In the genomic region with DNA sequence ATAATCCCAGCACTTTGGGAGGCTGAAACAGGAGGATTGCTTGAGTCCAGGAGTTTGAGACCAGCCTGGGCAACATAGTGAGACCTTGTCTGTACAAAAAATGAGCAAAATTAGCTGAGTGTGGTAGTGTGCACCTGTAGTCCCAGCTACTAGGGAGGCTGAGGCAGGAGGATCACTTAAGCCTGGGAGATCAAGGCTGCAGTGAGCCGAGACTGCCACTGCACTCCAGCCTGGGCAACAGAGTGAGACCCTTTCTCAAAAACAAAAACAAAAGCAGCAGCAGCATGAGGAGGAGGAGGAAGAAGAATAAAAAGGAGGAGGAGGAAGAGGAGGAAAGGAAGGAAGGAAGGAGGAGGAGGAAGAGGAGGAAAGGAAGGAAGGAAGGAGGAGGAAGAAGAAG, we compare ENCODE assay signal across 4 cellular contexts.
DNase-seq lines count a peak whose midpoint lies in the region; ATAC-seq, FAIRE-seq and TF ChIP-seq lines count a peak whose summit lies in the region.
"Not testable (repeated sequence)": the region's sequence is repeated elsewhere in the genome, so short reads cannot be mapped to it uniquely, and the experiment has no call there.

No MANE protein-coding gene starts in this region.

- not testable (repeated sequence) for TF ChIP-seq RAD21 in K562 (CRISPR knock-in tag; conservative IDR thresholded peaks at IDR 0.05 in 1 of 2, IDR thresholded peaks at IDR 0.05 in 1 of 2)

- not testable (repeated sequence) for H2AFZ ChIP-seq in K562 (ENCODE audit: low read depth, low read length)

- not testable (repeated sequence) for H3K4me3 Mint-ChIP-seq in WTC11; stimulated activated naive CD8-positive, alpha-beta T cell treated with anti-CD3 and anti-CD28 coated beads, Interleukin-15, Interleukin-2, amounts not matched to agents 100 ng/mL and 50 ng/mL, for 24 hours

- intact Hi-C loops in K562 (cut with micrococcal nuclease), result not testable (repeated sequence)

- not testable (repeated sequence) for H3K4me3 ChIP-seq in HEK293 (ENCODE audit: low read depth, low read length); K562

- BruUV-seq in K562 (replicated peaks; lab: Mats Ljungman, UMichigan), result not testable (repeated sequence)

- H3K27me3 Mint-ChIP-seq in WTC11 (ENCODE audit: low read depth); stimulated activated naive CD8-positive, alpha-beta T cell treated with anti-CD3 and anti-CD28 coated beads, Interleukin-15, Interleukin-2, amounts not matched to agents 100 ng/mL and 50 ng/mL, for 24 hours: not testable (repeated sequence)

- not testable (repeated sequence) for TF ChIP-seq POLR2A in K562 (conservative IDR thresholded peaks at IDR 0.05)

- H3K4me1 ChIP-seq in HEK293 (ENCODE audit: control insufficient read depth, insufficient read depth, low read length); K562 (replicated peaks in 1 of 2; ENCODE audit: control insufficient read depth in 2 of 2, insufficient read depth in 2 of 2, low read length in 2 of 2): not testable (repeated sequence)

- not testable (repeated sequence) for H3K27ac Mint-ChIP-seq in WTC11
- peak overlapping the region; percentile 22 for H3K27ac Mint-ChIP-seq in stimulated activated naive CD8-positive, alpha-beta T cell treated with anti-CD3 and anti-CD28 coated beads, Interleukin-15, Interleukin-2, amounts not matched to agents 100 ng/mL and 50 ng/mL, for 24 hours

- H3K4me2 ChIP-seq in K562 (ENCODE audit: insufficient read depth, low read length), result not testable (repeated sequence)

- H3K9me3 Mint-ChIP-seq in WTC11; stimulated activated naive CD8-positive, alpha-beta T cell treated with anti-CD3 and anti-CD28 coated beads, Interleukin-15, Interleukin-2, amounts not matched to agents 100 ng/mL and 50 ng/mL, for 24 hours: not testable (repeated sequence)

- H3K9me1 ChIP-seq in K562 (ENCODE audit: control insufficient read depth, insufficient read depth, low read length), result not testable (repeated sequence)

- H3K9ac ChIP-seq in K562 (ENCODE audit: insufficient read depth in 1 of 2, low read depth in 2 of 2, low read length in 2 of 2), result not testable (repeated sequence)

- CTCF ChIA-PET in HEK293 (lab: Yijun Ruan, JAX); WTC11 (lab: Charles Lee); K562 (lab: Yijun Ruan, JAX; ENCODE audit: low intra/inter-chr PET ratio): not testable (repeated sequence)

- 0% methylated on average over 1 of the region's 1 CpG for WGBS in K562 (ENCODE audit: insufficient coverage, low coverage, missing lambda C conversion rate)

- not testable (repeated sequence) for H3K36me3 ChIP-seq in HEK293 (ENCODE audit: control insufficient read depth in 2 of 2, insufficient read depth in 1 of 2, low read length in 2 of 2); K562 (ENCODE audit: control insufficient read depth, insufficient read depth, low read length)

- H3K4me1 Mint-ChIP-seq in WTC11, result peaks cover 20% of the 10 kb centered on the region
- not testable (repeated sequence) for H3K4me1 Mint-ChIP-seq in stimulated activated naive CD8-positive, alpha-beta T cell treated with anti-CD3 and anti-CD28 coated beads, Interleukin-15, Interleukin-2, amounts not matched to agents 100 ng/mL and 50 ng/mL, for 24 hours (ENCODE audit: low read depth)

- not testable (repeated sequence) for H3K79me2 ChIP-seq in K562 (ENCODE audit: control insufficient read depth, insufficient read depth, low read length)

- not testable (repeated sequence) for FAIRE-seq in K562 (lab: Jason Lieb, UNC)

- H4K20me1 ChIP-seq in K562 (replicated peaks; ENCODE audit: control insufficient read depth, insufficient read depth, low read length), result not testable (repeated sequence)

- in situ Hi-C loops in K562 (cut with MboI), result not testable (repeated sequence)

- not testable (repeated sequence) for H3K27me3 ChIP-seq in K562 (ENCODE audit: control insufficient read depth in 2 of 2, insufficient read depth in 2 of 2, low read length in 2 of 2)

- not testable (repeated sequence) for TF ChIP-seq CTCF in HEK293 (tag by site-specific recombination; IDR thresholded peaks at IDR 0.05); WTC11 (IDR thresholded peaks at IDR 0.05); K562 (IDR thresholded peaks at IDR 0.05 in 2 of 3, conservative IDR thresholded peaks at IDR 0.05 in 1 of 3; ENCODE audit: insufficient read depth in 2 of 3, low read depth in 1 of 3, low read length in 3 of 3)

- not testable (repeated sequence) for H3K27ac ChIP-seq in HEK293 (ENCODE audit: extremely low read depth, low read depth, low read length); K562 (ENCODE audit: extremely low read depth, low read depth, low read length)

- DNase-seq in WTC11 (ENCODE audit: low spot score); K562 (ENCODE audit: extremely low read depth in 1 of 4, low spot score in 3 of 4): not testable (repeated sequence)

- ATAC-seq in WTC11, K562: not testable (repeated sequence)

- not testable (repeated sequence) for TF ChIP-seq EP300 in K562 (IDR thresholded peaks at IDR 0.05; ENCODE audit: low read length)

- not testable (repeated sequence) for H3K9me3 ChIP-seq in HEK293 (ENCODE audit: control insufficient read depth, insufficient read depth, low read depth, low read length); K562 (replicated peaks; ENCODE audit: control insufficient read depth, insufficient read depth, low read depth, low read length)

- POLR2A ChIA-PET in HEK293 (lab: Yijun Ruan, JAX); WTC11 (lab: Charles Lee); K562 (lab: Yijun Ruan, JAX): not testable (repeated sequence)

- not testable (repeated sequence) for H3K36me3 Mint-ChIP-seq in WTC11; stimulated activated naive CD8-positive, alpha-beta T cell treated with anti-CD3 and anti-CD28 coated beads, Interleukin-15, Interleukin-2, amounts not matched to agents 100 ng/mL and 50 ng/mL, for 24 hours (ENCODE audit: low read depth)

TF ChIP-seq in HEK293, 187 proteins besides CTCF, POLR2A, EP300 and RAD21:
- 0 out of 2 replicates have a peak, but pooled peaks have one; percentile 53 for TF ChIP-seq ZNF121 (tag by site-specific recombination; IDR thresholded peaks at IDR 0.05)

TF ChIP-seq in WTC11, 78 proteins besides CTCF, POLR2A, EP300 and RAD21:
- peak; percentile 91 for TF ChIP-seq ZNF121 (CRISPR knock-in tag; IDR thresholded peaks at IDR 0.05)

TF ChIP-seq in K562, 482 proteins besides CTCF, POLR2A, EP300 and RAD21:
- peak; percentile 61 for TF ChIP-seq ZNF121 (CRISPR knock-in tag; conservative IDR thresholded peaks at IDR 0.05)
